23 cellular contexts compared by ENCODE assay signal in the genomic region with DNA sequence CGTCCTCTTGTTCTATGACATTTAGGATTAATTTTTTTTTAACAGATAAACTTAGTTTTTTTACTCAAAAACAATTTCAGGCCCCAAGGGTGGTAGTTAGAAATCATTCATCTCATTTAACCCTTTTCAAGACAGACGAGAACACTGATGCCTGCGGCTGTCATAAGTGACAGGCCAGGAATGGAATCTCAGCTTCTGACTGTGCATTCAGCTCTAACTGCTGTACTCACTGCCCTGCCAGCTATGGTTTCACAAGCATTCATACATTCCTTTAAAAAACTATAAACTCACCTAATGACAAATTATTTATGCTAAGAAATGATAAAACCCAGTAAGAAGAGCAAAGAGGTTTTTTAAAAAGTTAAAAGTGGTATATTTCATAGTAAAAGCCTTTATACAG. TPM values are rescaled to one million over a fixed set of nuclear protein-coding genes. Genes with fewer than 3 reads are reported as not detected.
DNase-seq lines count a peak whose midpoint lies in the region; ATAC-seq and TF ChIP-seq lines count a peak whose summit lies in the region.
"Had no signal": no experiment of that assay in that cellular context is flagged by ENCODE, and none has a peak within 500 bp of the region (broad histone marks: within the 10 kb centered on the region; RNA-seq: fewer than 3 reads in every experiment).

No MANE protein-coding gene starts in this region.

- H3K36me3 ChIP-seq in brain microvascular endothelial cell (replicated peaks) (no peaks in the 10 kb centered on the region), lower lobe of right lung (no peaks in the 10 kb centered on the region)
- H3K36me3 ChIP-seq: cardiac muscle cell had no signal

- ATAC-seq in lower lobe of right lung = no peak
- ATAC-seq in GM21529 (IDR thresholded peaks at IDR 0.05; ENCODE audit: unreplicated experiment) = no peak
- ATAC-seq in GM19328 (IDR thresholded peaks at IDR 0.05; ENCODE audit: unreplicated experiment) = no peak
- ATAC-seq: left lobe of liver; stimulated activated naive B cell treated with anti-CD40 and anti-IgM and Interleukin-4, amounts not matched to agents 10 μg/mL and 1 μg/mL and 100 μg/mL, for 72 hours had no signal

- intact Hi-C loops in lower lobe of right lung (cut with DNase I) = no loop called here

- peaks cover 8% of the 10 kb centered on the region for H3K4me1 ChIP-seq in lower lobe of right lung

- H3K27ac ChIP-seq in brain microvascular endothelial cell = no peak overlapping the region
- H3K27ac ChIP-seq in lower lobe of right lung = no peak overlapping the region
- H3K27ac ChIP-seq: cardiac muscle cell, epithelial cell of prostate, HL-60, skin epidermis had no signal

- in situ Hi-C loops in brain microvascular endothelial cell (cut with HindIII; ENCODE audit: low pct_ligation_motif_present, low sequenced_read_pairs) = no loop called here

- H3K4me3 ChIP-seq in brain microvascular endothelial cell (ENCODE audit: low read depth, low read length) (no peak overlapping the region), lower lobe of right lung (no peak overlapping the region)
- H3K4me3 ChIP-seq: cardiac muscle cell, skin epidermis had no signal

- no peaks in the 10 kb centered on the region for H3K9me3 ChIP-seq in lower lobe of right lung

- H3K27me3 ChIP-seq in brain microvascular endothelial cell (replicated peaks) = no peaks in the 10 kb centered on the region
- no peaks in the 10 kb centered on the region for H3K27me3 ChIP-seq in lower lobe of right lung (ENCODE audit: low read depth)
- H3K27me3 ChIP-seq: cardiac muscle cell had no signal

- DNase-seq in AG20443 (ENCODE audit: low spot score) = peak; percentile 34
- peak; percentile 71 for DNase-seq in M059J (ENCODE audit: low read depth)
- peak; percentile 69 for DNase-seq in brain microvascular endothelial cell
- DNase-seq in kidney glomerular epithelial cell (lab: John Stamatoyannopoulos, UW) = peak; percentile 29
- no peak for DNase-seq in lower lobe of right lung
- no peak for DNase-seq in COLO668 (lab: John Stamatoyannopoulos, UW; ENCODE audit: unreplicated experiment)
- DNase-seq: activated CD4-positive, alpha-beta T cell treated with anti-CD3 and anti-CD28 coated beads for 48 hours; CD8-positive, alpha-beta memory T cell; MM.1S; NCI-H146; NCI-H2171; NCI-H526; nephron progenitor cell; SHP77; stimulated activated CD4-positive, alpha-beta T cell treated with anti-CD3 and anti-CD28 coated beads, Interleukin-2, amount 100 ng/mL, for 24 hours; stimulated activated naive B cell treated with anti-CD40 and anti-IgM and Interleukin-4, amounts not matched to agents 10 μg/mL and 1 μg/mL and 100 μg/mL, for 72 hours had no signal

- TF ChIP-seq CTCF in brain microvascular endothelial cell (IDR thresholded peaks at IDR 0.05; ENCODE audit: low read depth, low read length, missing control alignments) (no peak), lower lobe of right lung (IDR thresholded peaks at IDR 0.05) (no peak)

RNA-seq across cellular contexts. Expression of a gene that starts 8.8 kb away (rescaled TPM):
- total RNA-seq in M059J (2014; rRNA removed; shearing (Covaris generic)) = 24.6 and 25.3 TPM in 2 replicates
- 6.0 TPM for total RNA-seq in lower lobe of right lung

Comparison
In these comparisons a context has a peak if more than half of its experiments do, and no peak if none do; other contexts are left out.
1. DNase-seq: peak in AG20443 (single experiment), M059J (single experiment), brain microvascular endothelial cell (single experiment) and kidney glomerular epithelial cell (single experiment); none in lower lobe of right lung (single experiment) and COLO668 (single experiment).